8 cellular contexts compared by ENCODE assay signal in the genomic region with DNA sequence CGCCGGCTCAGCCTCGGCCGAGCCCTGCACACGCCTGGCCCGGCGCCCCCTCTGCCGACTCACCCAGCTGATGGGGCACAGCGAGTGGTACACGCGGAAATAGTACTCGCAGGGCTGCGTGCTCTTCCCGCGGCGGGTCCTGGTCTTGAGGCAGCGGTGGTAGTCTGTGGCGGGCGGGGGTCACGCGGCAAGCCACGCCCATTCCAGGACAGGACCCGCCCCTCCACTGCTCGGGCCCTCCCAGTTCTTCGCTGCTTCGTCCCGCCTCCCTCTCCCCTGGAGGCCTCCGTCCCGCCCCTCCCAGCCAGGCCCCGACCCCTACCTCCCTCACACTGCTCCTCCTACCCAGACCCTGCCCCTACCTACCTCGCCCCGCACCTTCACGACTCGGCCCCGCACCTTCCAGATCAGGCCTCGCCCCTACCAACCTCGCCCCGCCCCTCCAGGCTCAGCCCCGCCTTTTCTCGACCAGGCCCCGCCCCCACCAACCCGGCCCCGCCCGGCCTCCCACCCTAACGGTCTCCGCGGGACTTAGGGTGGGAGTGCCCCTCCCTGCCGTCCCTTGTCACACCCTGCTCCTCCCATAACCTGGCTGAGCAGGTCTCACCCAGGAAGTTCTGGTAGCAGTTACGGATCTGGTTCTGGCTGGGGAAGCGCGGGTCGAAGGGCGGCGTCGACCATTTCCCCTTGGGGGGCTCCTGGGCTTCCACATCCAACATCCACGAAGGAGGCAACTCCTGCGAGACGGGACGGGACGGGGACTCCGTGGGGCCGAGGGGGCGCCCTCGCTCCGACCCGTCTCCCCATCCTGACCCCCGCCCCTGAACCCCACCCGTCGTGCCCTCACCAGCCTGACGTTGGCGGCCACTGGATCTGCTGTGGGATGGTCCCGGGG. TPM values are rescaled to one million over a fixed set of nuclear protein-coding genes. Genes with fewer than 3 reads are reported as not detected.
A peak's percentile ranks its signal among the peaks of the same experiment; 100 is the strongest.
DNase-seq lines count a peak whose midpoint lies in the region; ATAC-seq and TF ChIP-seq lines count a peak whose summit lies in the region.

No MANE protein-coding gene starts in this region.

- H3K9me3 Mint-ChIP-seq in activated CD4-positive, alpha-beta memory T cell treated with anti-CD3 and anti-CD28 coated beads, Interleukin-2, amount 10 ng/mL, durations not matched to agents 7 days and 5 days: no peaks in the 10 kb centered on the region
- H3K9me3 Mint-ChIP-seq in effector memory CD8-positive, alpha-beta T cell: no peaks in the 10 kb centered on the region
- H3K9me3 Mint-ChIP-seq in stimulated activated effector memory CD8-positive, alpha-beta T cell treated with anti-CD3 and anti-CD28 coated beads, Interleukin-12 subunit alpha, Interleukin-12 subunit beta, amount 100 ng/mL, for 72 hours: no peaks in the 10 kb centered on the region

- H2BK5ac ChIP-seq in mesenchymal stem cell (ENCODE audit: low read depth, low read length, poor library complexity, severe bottlenecking): no peak overlapping the region

- no peaks in the 10 kb centered on the region for H3K36me3 Mint-ChIP-seq in activated CD4-positive, alpha-beta memory T cell treated with anti-CD3 and anti-CD28 coated beads, Interleukin-2, amount 10 ng/mL, durations not matched to agents 7 days and 5 days (ENCODE audit: low read depth)
- H3K36me3 Mint-ChIP-seq in effector memory CD8-positive, alpha-beta T cell (ENCODE audit: insufficient read depth): peaks cover 17% of the 10 kb centered on the region
- H3K36me3 Mint-ChIP-seq in stimulated activated effector memory CD8-positive, alpha-beta T cell treated with anti-CD3 and anti-CD28 coated beads, Interleukin-12 subunit alpha, Interleukin-12 subunit beta, amount 100 ng/mL, for 72 hours: peaks cover 13% of the 10 kb centered on the region

- peaks cover 34% of the 10 kb centered on the region for H3K4me1 Mint-ChIP-seq in activated CD4-positive, alpha-beta memory T cell treated with anti-CD3 and anti-CD28 coated beads, Interleukin-2, amount 10 ng/mL, durations not matched to agents 7 days and 5 days
- H3K4me1 Mint-ChIP-seq in effector memory CD8-positive, alpha-beta T cell (ENCODE audit: low read depth in 2 of 2): peaks cover 25 to 29% of the 10 kb centered on the region in 2 donors
- peaks cover 33% of the 10 kb centered on the region for H3K4me1 Mint-ChIP-seq in stimulated activated effector memory CD8-positive, alpha-beta T cell treated with anti-CD3 and anti-CD28 coated beads, Interleukin-12 subunit alpha, Interleukin-12 subunit beta, amount 100 ng/mL, for 72 hours

- H3K27me3 ChIP-seq in mesenchymal stem cell (ENCODE audit: control insufficient read depth in 1 of 2, insufficient read depth in 1 of 2, low read length in 2 of 2): peaks cover 49 to 71% of the 10 kb centered on the region in 2 experiments

- TF ChIP-seq CTCF in GM13976 (IDR thresholded peaks at IDR 0.05; ENCODE audit: borderline replicate concordance, control extremely low read depth, extremely low read depth, insufficient read depth, missing control alignments): no peak

- H3K4me1 ChIP-seq in mesenchymal stem cell (ENCODE audit: control insufficient read depth, insufficient read depth, low read depth, low read length): peaks cover 24% of the 10 kb centered on the region

- peak overlapping the region in 1 of 2 experiments; percentile 16 for H2BK12ac ChIP-seq in mesenchymal stem cell (ENCODE audit: low read length in 2 of 2)

- H3K9ac ChIP-seq in mesenchymal stem cell (ENCODE audit: low read length): no peak overlapping the region

- in situ Hi-C loops in GM13976 (cut with MboI; ENCODE audit: low sequenced_read_pairs, unreplicated experiment): no loop called here

- peak overlapping the region; percentile 71 for H4K8ac ChIP-seq in mesenchymal stem cell (ENCODE audit: low read length)

- CTCF ChIA-PET in activated CD4-positive, alpha-beta memory T cell treated with anti-CD3 and anti-CD28 coated beads, Interleukin-2, amount 10 ng/mL, durations not matched to agents 7 days and 5 days (lab: Charles Lee): no interaction called here

- no peak overlapping the region for H2BK120ac ChIP-seq in mesenchymal stem cell (ENCODE audit: low read depth, low read length)

- POLR2A ChIA-PET in activated CD4-positive, alpha-beta memory T cell treated with anti-CD3 and anti-CD28 coated beads, Interleukin-2, amount 10 ng/mL, durations not matched to agents 7 days and 5 days (lab: Charles Lee): interaction anchor here (0.9 to 2.5 kb wide), 3 partner anchors 15 to 236 kb away, joined by 3 to 13 read pairs (median 3); a partner anchor contains a TSS

- peak overlapping the region in 1 of 2 experiments; percentile 21 for H3K4ac ChIP-seq in mesenchymal stem cell (ENCODE audit: low read depth in 1 of 2, low read length in 2 of 2)

- 5% methylated on average over 49 of the region's 72 CpGs for WGBS in mesenchymal stem cell

- H3K4me3 Mint-ChIP-seq in activated CD4-positive, alpha-beta memory T cell treated with anti-CD3 and anti-CD28 coated beads, Interleukin-2, amount 10 ng/mL, durations not matched to agents 7 days and 5 days: peak overlapping the region; percentile 67
- peak overlapping the region; percentile 81 for H3K4me3 Mint-ChIP-seq in effector memory CD8-positive, alpha-beta T cell
- H3K4me3 Mint-ChIP-seq in stimulated activated effector memory CD8-positive, alpha-beta T cell treated with anti-CD3 and anti-CD28 coated beads, Interleukin-12 subunit alpha, Interleukin-12 subunit beta, amount 100 ng/mL, for 72 hours: peak overlapping the region; percentile 68

- H2AFZ ChIP-seq in mesenchymal stem cell (ENCODE audit: low read depth, low read length): peak overlapping the region; percentile 49

- H3K9me3 ChIP-seq in mesenchymal stem cell (ENCODE audit: control insufficient read depth, low read length): no peaks in the 10 kb centered on the region

- H2AK5ac ChIP-seq in mesenchymal stem cell (ENCODE audit: low read length, severe bottlenecking): no peak overlapping the region

- peaks cover 46% of the 10 kb centered on the region for H3K27me3 Mint-ChIP-seq in activated CD4-positive, alpha-beta memory T cell treated with anti-CD3 and anti-CD28 coated beads, Interleukin-2, amount 10 ng/mL, durations not matched to agents 7 days and 5 days
- peaks cover 35 to 61% of the 10 kb centered on the region in 2 donors for H3K27me3 Mint-ChIP-seq in effector memory CD8-positive, alpha-beta T cell

- ATAC-seq in effector memory CD8-positive, alpha-beta T cell (replicated peaks): peak; percentile 82
- peak; percentile 82 for ATAC-seq in stimulated activated effector memory CD8-positive, alpha-beta T cell treated with anti-CD3 and anti-CD28 coated beads, Interleukin-12 subunit alpha, Interleukin-12 subunit beta, amount 100 ng/mL, for 72 hours
- ATAC-seq in HG03520 (IDR thresholded peaks at IDR 0.05; ENCODE audit: unreplicated experiment) (no peak), GM21381 (IDR thresholded peaks at IDR 0.05; ENCODE audit: unreplicated experiment) (no peak)

- H4K91ac ChIP-seq in mesenchymal stem cell (ENCODE audit: low read length): no peak overlapping the region

- H3K14ac ChIP-seq in mesenchymal stem cell (ENCODE audit: low read length in 2 of 2): no peak overlapping the region

- H3K23ac ChIP-seq in mesenchymal stem cell (ENCODE audit: low read length in 2 of 2): no peak overlapping the region

- H3K79me1 ChIP-seq in mesenchymal stem cell (replicated peaks; ENCODE audit: low read length, poor library complexity, severe bottlenecking): no peaks in the 10 kb centered on the region

- peak overlapping the region; percentile 92 for H3K4me2 ChIP-seq in mesenchymal stem cell (ENCODE audit: low read length, poor library complexity, severe bottlenecking)

- H3K27ac ChIP-seq in mesenchymal stem cell (ENCODE audit: low read length, poor library complexity, severe bottlenecking): no peak overlapping the region

- no peak overlapping the region for H3K27ac Mint-ChIP-seq in activated CD4-positive, alpha-beta memory T cell treated with anti-CD3 and anti-CD28 coated beads, Interleukin-2, amount 10 ng/mL, durations not matched to agents 7 days and 5 days
- peak overlapping the region in 1 of 2 donors; percentile 29 for H3K27ac Mint-ChIP-seq in effector memory CD8-positive, alpha-beta T cell
- H3K27ac Mint-ChIP-seq in stimulated activated effector memory CD8-positive, alpha-beta T cell treated with anti-CD3 and anti-CD28 coated beads, Interleukin-12 subunit alpha, Interleukin-12 subunit beta, amount 100 ng/mL, for 72 hours: no peak overlapping the region

- peak overlapping the region; percentile 85 to 87 for H3K18ac ChIP-seq in mesenchymal stem cell (ENCODE audit: low read depth in 1 of 2, low read length in 2 of 2)

- peak; percentile 87 for DNase-seq in GM13976 (ENCODE audit: low spot score)
- DNase-seq in NCI-H2227 (lab: John Stamatoyannopoulos, UW; ENCODE audit: unreplicated experiment): peak; percentile 88
- DNase-seq in activated CD4-positive, alpha-beta memory T cell treated with anti-CD3 and anti-CD28 coated beads, Interleukin-2, amount 10 ng/mL, durations not matched to agents 7 days and 5 days: peak; percentile 71
- peak in 2 of 3 experiments; percentile 65 to 70 for DNase-seq in effector memory CD8-positive, alpha-beta T cell
- peak; percentile 76 for DNase-seq in mesenchymal stem cell
- peak; percentile 63 to 73 for DNase-seq in stimulated activated effector memory CD8-positive, alpha-beta T cell treated with anti-CD3 and anti-CD28 coated beads, Interleukin-12 subunit alpha, Interleukin-12 subunit beta, amount 100 ng/mL, for 72 hours (ENCODE audit: low spot score in 2 of 2)

- peak overlapping the region; percentile 74 for H2BK15ac ChIP-seq in mesenchymal stem cell (ENCODE audit: low read depth, poor library complexity, severe bottlenecking)

- peaks cover 0 to 3% of the 10 kb centered on the region in 2 experiments for H3K36me3 ChIP-seq in mesenchymal stem cell (ENCODE audit: control insufficient read depth in 1 of 2, insufficient read depth in 2 of 2, low read depth in 1 of 2, low read length in 2 of 2)

- H3K4me3 ChIP-seq in mesenchymal stem cell (ENCODE audit: insufficient read depth in 1 of 2, low read depth in 1 of 2, low read length in 2 of 2): peak overlapping the region; percentile 55 to 66

RNA-seq across cellular contexts. Expression of a gene that starts 0.5 kb away (rescaled TPM):
- total RNA-seq in activated CD4-positive, alpha-beta memory T cell treated with anti-CD3 and anti-CD28 coated beads, Interleukin-2, amount 10 ng/mL, durations not matched to agents 7 days and 5 days: 1 to 10 TPM in 1 of 2 experiments, under 1 TPM in 1; 0.83 to 2.0 TPM
- polyA plus RNA-seq in mesenchymal stem cell (2013, experiment 1 of 2): 0.30 TPM
- 0.10 TPM for polyA plus RNA-seq in mesenchymal stem cell (2013, experiment 2 of 2)

RNA-seq across cellular contexts. Expression of a gene that starts 9.0 kb away (rescaled TPM):
- total RNA-seq in activated CD4-positive, alpha-beta memory T cell treated with anti-CD3 and anti-CD28 coated beads, Interleukin-2, amount 10 ng/mL, durations not matched to agents 7 days and 5 days: not detected
- polyA plus RNA-seq in mesenchymal stem cell (2013, experiment 1 of 2): not detected
- not detected for polyA plus RNA-seq in mesenchymal stem cell (2013, experiment 2 of 2)

RNA-seq across cellular contexts. Expression of a gene that starts 14.4 kb away (rescaled TPM):
- total RNA-seq in activated CD4-positive, alpha-beta memory T cell treated with anti-CD3 and anti-CD28 coated beads, Interleukin-2, amount 10 ng/mL, durations not matched to agents 7 days and 5 days: 10 to 100 TPM; 27.2 to 28.9 TPM
- polyA plus RNA-seq in mesenchymal stem cell (2013, experiment 1 of 2): 6.3 TPM
- polyA plus RNA-seq in mesenchymal stem cell (2013, experiment 2 of 2): 6.1 TPM

RNA-seq across cellular contexts. Expression of a gene that starts 16.2 kb away (rescaled TPM):
- total RNA-seq in activated CD4-positive, alpha-beta memory T cell treated with anti-CD3 and anti-CD28 coated beads, Interleukin-2, amount 10 ng/mL, durations not matched to agents 7 days and 5 days: under 1 TPM in 1 of 2 experiments, not detected in 1; 0.48 TPM
- polyA plus RNA-seq in mesenchymal stem cell (2013, experiment 1 of 2): 6.4 TPM
- 6.1 TPM for polyA plus RNA-seq in mesenchymal stem cell (2013, experiment 2 of 2)

RNA-seq across cellular contexts. Expression of a gene that starts 22.6 kb away (rescaled TPM):
- not detected for total RNA-seq in activated CD4-positive, alpha-beta memory T cell treated with anti-CD3 and anti-CD28 coated beads, Interleukin-2, amount 10 ng/mL, durations not matched to agents 7 days and 5 days
- polyA plus RNA-seq in mesenchymal stem cell (2013, experiment 1 of 2): 0.26 TPM
- polyA plus RNA-seq in mesenchymal stem cell (2013, experiment 2 of 2): 0.08 TPM

Comparison
In these comparisons a context has a peak if more than half of its experiments do, and no peak if none do; other contexts are left out.
1. ATAC-seq: peak in effector memory CD8-positive, alpha-beta T cell (single experiment) and stimulated activated effector memory CD8-positive, alpha-beta T cell treated with anti-CD3 and anti-CD28 coated beads, Interleukin-12 subunit alpha, Interleukin-12 subunit beta, amount 100 ng/mL, for 72 hours (single experiment); none in HG03520 (single experiment) and GM21381 (single experiment).
2. Peak in every context shown above with its lines, with median percentiles within 50 percentile points of each other: DNase-seq and H3K4me3 Mint-ChIP-seq.